ENCODE assay signal across 13 cellular contexts in the genomic region with DNA sequence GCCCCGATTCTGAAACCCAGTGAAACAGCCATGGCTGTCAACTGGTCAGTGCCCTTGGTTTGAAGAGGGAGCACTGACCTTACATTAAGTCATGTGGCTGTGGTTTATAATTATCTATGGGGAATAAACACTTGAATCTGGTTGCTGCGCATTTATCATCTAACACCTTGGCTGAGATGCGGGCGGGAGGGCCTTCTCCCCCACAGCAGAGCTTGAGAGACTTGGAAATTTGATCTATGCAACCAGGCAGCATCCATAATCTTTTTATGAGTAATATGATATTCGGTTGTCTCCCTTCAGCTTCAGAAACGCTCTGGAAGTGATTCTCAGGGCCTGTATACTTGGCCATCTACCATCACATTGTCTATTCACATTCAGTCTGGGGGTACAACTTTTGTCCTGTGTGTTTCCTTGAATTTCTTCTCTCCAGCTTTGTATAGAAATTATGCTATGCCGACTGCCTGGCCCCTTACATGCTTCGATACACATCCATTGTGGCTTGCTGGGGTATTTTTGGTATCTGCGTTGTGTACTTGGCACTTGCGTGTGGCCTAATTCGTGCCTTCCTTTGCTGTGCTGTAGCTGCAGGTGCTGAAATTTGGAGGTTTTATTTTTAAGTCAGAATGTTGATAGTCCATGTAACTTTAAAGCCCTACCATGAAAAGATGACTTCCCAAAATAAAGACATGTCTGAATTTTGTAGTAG.
DNase-seq lines count a peak whose midpoint lies in the region; ATAC-seq lines count a peak whose summit lies in the region.
"Had no signal": no experiment of that assay in that cellular context is flagged by ENCODE, and none has a peak within 500 bp of the region (broad histone marks: within the 10 kb centered on the region; RNA-seq: fewer than 3 reads in every experiment).

No MANE protein-coding gene starts in this region.

- H3K9ac ChIP-seq in Karpas-422 (ENCODE audit: low read length) = no peak overlapping the region

- H3K4me3 Mint-ChIP-seq in T-helper 17 cell (peak overlapping the region; percentile 44), immature natural killer cell (peak overlapping the region in 4 of 5 donors; percentile 7 to 48 (median 34))
- H3K4me3 Mint-ChIP-seq: type B pancreatic cell had no signal

- H3K4me1 Mint-ChIP-seq in T-helper 17 cell = peaks cover 57% of the 10 kb centered on the region
- peaks cover 69 to 76% of the 10 kb centered on the region in 2 donors for H3K4me1 Mint-ChIP-seq in immature natural killer cell

- no peak overlapping the region for H2AFZ ChIP-seq in Karpas-422 (ENCODE audit: low read length)

- no peaks in the 10 kb centered on the region for H3K9me3 Mint-ChIP-seq in immature natural killer cell
- H3K9me3 Mint-ChIP-seq: type B pancreatic cell had no signal

- no peaks in the 10 kb centered on the region for H4K20me1 ChIP-seq in Karpas-422 (ENCODE audit: insufficient read depth, low read depth, low read length)

- H3K9me3 ChIP-seq in Karpas-422 (ENCODE audit: low read length) (no peaks in the 10 kb centered on the region), T-helper 17 cell (ENCODE audit: control insufficient read depth, low read length, poor library complexity, severe bottlenecking) (no peaks in the 10 kb centered on the region)
- H3K9me3 ChIP-seq: esophagus muscularis mucosa, SJSA1 had no signal

- DNase-seq in DMS 273 (lab: John Stamatoyannopoulos, UW; ENCODE audit: unreplicated experiment) = peak; percentile 33
- no peak for DNase-seq in DMS 273 treated with DMSO at 0.1 percent for 48 hours (lab: John Stamatoyannopoulos, UW)
- DNase-seq in Karpas-422 = peak; percentile 76
- DNase-seq in T-helper 17 cell = no peak
- no peak for DNase-seq in immature natural killer cell
- DNase-seq in amniotic stem cell (lab: John Stamatoyannopoulos, UW) = no peak
- DNase-seq in NOMO-1 treated with dmso at 0.1 percent for 144 hours (lab: John Stamatoyannopoulos, UW; ENCODE audit: unreplicated experiment) = no peak
- DNase-seq in NOMO-1 (lab: John Stamatoyannopoulos, UW; ENCODE audit: unreplicated experiment in 2 of 2) = no peak
- DNase-seq: stimulated activated CD4-positive, alpha-beta T cell treated with anti-CD3 and anti-CD28 coated beads, Interleukin-15, amount 100 ng/mL, for 24 hours had no signal

- H3K36me3 ChIP-seq in Karpas-422 (ENCODE audit: insufficient read depth, low read length) = no peaks in the 10 kb centered on the region

- peak overlapping the region; percentile 17 for H3K4me3 ChIP-seq in Karpas-422 (ENCODE audit: low read length)
- H3K4me3 ChIP-seq: esophagus muscularis mucosa, SJSA1 had no signal

- peak overlapping the region; percentile 85 for H3K27ac Mint-ChIP-seq in T-helper 17 cell
- H3K27ac Mint-ChIP-seq in immature natural killer cell = peak overlapping the region in 5 of 6 donors; percentile 78 to 89 (median 83)

- H3K79me2 ChIP-seq in Karpas-422 (ENCODE audit: low read length) = no peaks in the 10 kb centered on the region

- no peaks in the 10 kb centered on the region for H3K9me2 ChIP-seq in Karpas-422 (replicated peaks; ENCODE audit: insufficient read depth, low read length)

- H3K4me1 ChIP-seq in Karpas-422 (ENCODE audit: low read length) = peaks cover 65% of the 10 kb centered on the region
- H3K4me1 ChIP-seq: SJSA1 had no signal

- peak overlapping the region; percentile 64 for H3K4me2 ChIP-seq in Karpas-422 (ENCODE audit: low read depth, low read length, poor library complexity, severe bottlenecking)

- H3K27me3 Mint-ChIP-seq in T-helper 17 cell = no peaks in the 10 kb centered on the region
- H3K27me3 Mint-ChIP-seq in immature natural killer cell (ENCODE audit: low read depth in 3 of 3) = no peaks in the 10 kb centered on the region
- H3K27me3 Mint-ChIP-seq: type B pancreatic cell had no signal

- H3K27me3 ChIP-seq in Karpas-422 (ENCODE audit: low read length) = peaks cover 4% of the 10 kb centered on the region; the same call in 1 of the 2 replicates
- H3K27me3 ChIP-seq: esophagus muscularis mucosa, SJSA1 had no signal

- peaks cover under 1% of the 10 kb centered on the region for H3K36me3 Mint-ChIP-seq in T-helper 17 cell (ENCODE audit: low read depth)
- H3K36me3 Mint-ChIP-seq in immature natural killer cell = peaks cover 1 to 5% (median 2%) of the 10 kb centered on the region in 3 donors

- peak overlapping the region; percentile 47 for H3K27ac ChIP-seq in Karpas-422 (ENCODE audit: low read length)
- H3K27ac ChIP-seq: 22Rv1, SJSA1 had no signal

- ATAC-seq in T-helper 17 cell = no peak

Comparison
In these comparisons a context has a peak if more than half of its experiments do, and no peak if none do; other contexts are left out.
1. DNase-seq: peak in DMS 273 (single experiment) and Karpas-422 (single experiment); none in DMS 273 treated with DMSO at 0.1 percent for 48 hours (single experiment), T-helper 17 cell (0 of 3), immature natural killer cell (0 of 3), amniotic stem cell (single experiment), NOMO-1 treated with dmso at 0.1 percent for 144 hours (single experiment) and NOMO-1 (0 of 2).